In genomic region chr1:205502992-205503391, GRCh38 we compare ENCODE assay signal across 1 cellular context.
A peak's percentile ranks its signal among the peaks of the same experiment; 100 is the strongest.
TF ChIP-seq lines count a peak whose summit lies in the region.

No MANE protein-coding gene starts in this region.

TF ChIP-seq in HepG2, 621 proteins besides CTCF, POLR2A, EP300 and RAD21:
- TF ChIP-seq PHF21A (CRISPR knock-in tag; IDR thresholded peaks at IDR 0.05), result 0 out of 2 replicates have a peak, but pooled peaks have one; percentile 15
- TF ChIP-seq ZBTB20 (CRISPR knock-in tag; IDR thresholded peaks at IDR 0.05; ENCODE audit: borderline replicate concordance, low read depth), result no peak
